1 cellular context compared by ENCODE assay signal in genomic region chr2:54476852-54477251, GRCh38.
TF ChIP-seq lines count a peak whose summit lies in the region.

No MANE protein-coding gene starts in this region.

TF ChIP-seq in K562, 482 proteins besides CTCF, POLR2A, EP300 and RAD21:
- TF ChIP-seq ZNF239 (CRISPR knock-in tag; IDR thresholded peaks at IDR 0.05) = peak; percentile 14; the same call in 1 of the 2 replicates
- TF ChIP-seq CBX2 (IDR thresholded peaks at IDR 0.05; ENCODE audit: insufficient read depth, low read length, poor library complexity, severe bottlenecking) = no peak
- TF ChIP-seq, protein P1, sequence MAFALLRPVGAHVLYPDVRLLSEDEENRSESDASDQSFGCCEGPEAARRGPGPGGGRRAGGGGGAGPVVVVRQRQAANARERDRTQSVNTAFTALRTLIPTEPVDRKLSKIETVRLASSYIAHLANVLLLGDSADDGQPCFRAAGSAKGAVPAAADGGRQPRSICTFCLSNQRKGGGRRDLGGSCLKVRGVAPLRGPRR (CRISPR knock-in tag; IDR thresholded peaks at IDR 0.05) = no peak
- no peak for TF ChIP-seq CBFA2T2 (conservative IDR thresholded peaks at IDR 0.05)
- no peak for TF ChIP-seq MCM7 (IDR thresholded peaks at IDR 0.05)
- TF ChIP-seq SMARCA5 (IDR thresholded peaks at IDR 0.05) = no peak
- no peak for TF ChIP-seq SRF (CRISPR knock-in tag; IDR thresholded peaks at IDR 0.05)
- no peak for TF ChIP-seq ZNF584 (CRISPR knock-in tag; IDR thresholded peaks at IDR 0.05; ENCODE audit: low read depth)
- no peak for TF ChIP-seq HCFC1 (IDR thresholded peaks at IDR 0.05; ENCODE audit: low read depth, low read length)
